9 cellular contexts compared by ENCODE assay signal in genomic region chr1:226678701-226679100, GRCh38.
DNase-seq lines count a peak whose midpoint lies in the region; ATAC-seq and TF ChIP-seq lines count a peak whose summit lies in the region.
"Had no signal": no experiment of that assay in that cellular context is flagged by ENCODE, and none has a peak within 500 bp of the region (broad histone marks: within the 10 kb centered on the region; RNA-seq: fewer than 3 reads in every experiment).

No MANE protein-coding gene starts in this region.

- H3K4me1 ChIP-seq in osteoblast (ENCODE audit: insufficient read depth, low read length), result peaks cover 18% of the 10 kb centered on the region

- peak overlapping the region; percentile 9; the same call in 1 of the 2 replicates for H3K4me3 ChIP-seq in Jurkat, Clone E6-1 (ENCODE audit: low read length)
- no peak overlapping the region for H3K4me3 ChIP-seq in osteoblast (ENCODE audit: insufficient read depth, low read length)

- H3K27me3 Mint-ChIP-seq in activated CD4-positive, alpha-beta memory T cell treated with anti-CD3 and anti-CD28 coated beads, Interleukin-2, amount 10 ng/mL, durations not matched to agents 7 days and 5 days, result no peaks in the 10 kb centered on the region
- H3K27me3 Mint-ChIP-seq in immature natural killer cell (ENCODE audit: low read depth in 3 of 3), result peaks cover 17 to 46% (median 23%) of the 10 kb centered on the region in 3 donors
- H3K27me3 Mint-ChIP-seq in stimulated activated memory B cell treated with anti-CD40 and anti-IgM and Interleukin-4, amounts not matched to agents 10 μg/mL and 1 μg/mL and 100 μg/mL, for 72 hours, result no peaks in the 10 kb centered on the region

- H3K79me2 ChIP-seq in osteoblast (ENCODE audit: insufficient read depth, low read length), result no peaks in the 10 kb centered on the region

- H3K27me3 ChIP-seq in osteoblast (ENCODE audit: insufficient read depth, low read length), result peaks cover 16% of the 10 kb centered on the region

- H3K27ac ChIP-seq in osteoblast (ENCODE audit: low read depth, low read length), result no peak overlapping the region

- no peak for ATAC-seq in stimulated activated memory B cell treated with anti-CD40 and anti-IgM and Interleukin-4, amounts not matched to agents 10 μg/mL and 1 μg/mL and 100 μg/mL, for 72 hours
- no peak for ATAC-seq in HG03025 (IDR thresholded peaks at IDR 0.05; ENCODE audit: low FRiP score, unreplicated experiment)
- ATAC-seq in HG03469 (IDR thresholded peaks at IDR 0.05; ENCODE audit: unreplicated experiment), result no peak

- H3K4me2 ChIP-seq in osteoblast (ENCODE audit: insufficient read depth, low read length), result no peak overlapping the region

- H3K9me3 ChIP-seq in osteoblast (ENCODE audit: low read depth, low read length), result no peaks in the 10 kb centered on the region

- TF ChIP-seq CTCF in osteoblast (IDR thresholded peaks at IDR 0.05; ENCODE audit: extremely low read depth, low read depth, low read length), result no peak

- CTCF ChIA-PET in activated CD4-positive, alpha-beta memory T cell treated with anti-CD3 and anti-CD28 coated beads, Interleukin-2, amount 10 ng/mL, durations not matched to agents 7 days and 5 days (lab: Charles Lee), result interaction anchor here (1.5 to 1.9 kb wide), 2 partner anchors 52 to 60 kb away, joined by 3 to 6 read pairs; partner anchors contain the start of gene ITPKB

- H3K36me3 Mint-ChIP-seq in activated CD4-positive, alpha-beta memory T cell treated with anti-CD3 and anti-CD28 coated beads, Interleukin-2, amount 10 ng/mL, durations not matched to agents 7 days and 5 days (ENCODE audit: low read depth), result peaks cover 20% of the 10 kb centered on the region
- peaks cover 0 to 4% (median 0%) of the 10 kb centered on the region in 3 donors for H3K36me3 Mint-ChIP-seq in immature natural killer cell
- peaks cover 16% of the 10 kb centered on the region for H3K36me3 Mint-ChIP-seq in stimulated activated memory B cell treated with anti-CD40 and anti-IgM and Interleukin-4, amounts not matched to agents 10 μg/mL and 1 μg/mL and 100 μg/mL, for 72 hours

- no peaks in the 10 kb centered on the region for H3K36me3 ChIP-seq in osteoblast (ENCODE audit: insufficient read depth, low read length)

- peak; percentile 57 for DNase-seq in Jurkat, Clone E6-1 (ENCODE audit: low read depth, low spot score)
- DNase-seq in activated CD4-positive, alpha-beta memory T cell treated with anti-CD3 and anti-CD28 coated beads, Interleukin-2, amount 10 ng/mL, durations not matched to agents 7 days and 5 days, result peak; percentile 38
- DNase-seq in immature natural killer cell, result peak; percentile 75 to 80 (median 76)
- no peak for DNase-seq in osteoblast (ENCODE audit: insufficient read length, low spot score, missing footprints)
- no peak for DNase-seq in DMS 273 treated with DMSO at 0.1 percent for 48 hours (lab: John Stamatoyannopoulos, UW)
- DNase-seq: NCI-H526 had no signal

- no peak overlapping the region for H2AFZ ChIP-seq in osteoblast (ENCODE audit: low read length)

- H3K9me3 Mint-ChIP-seq in activated CD4-positive, alpha-beta memory T cell treated with anti-CD3 and anti-CD28 coated beads, Interleukin-2, amount 10 ng/mL, durations not matched to agents 7 days and 5 days, result no peaks in the 10 kb centered on the region
- peaks cover 0 to 2% (median 0%) of the 10 kb centered on the region in 6 donors for H3K9me3 Mint-ChIP-seq in immature natural killer cell
- H3K9me3 Mint-ChIP-seq in stimulated activated memory B cell treated with anti-CD40 and anti-IgM and Interleukin-4, amounts not matched to agents 10 μg/mL and 1 μg/mL and 100 μg/mL, for 72 hours, result no peaks in the 10 kb centered on the region

- peak overlapping the region; percentile 79 for H3K27ac Mint-ChIP-seq in activated CD4-positive, alpha-beta memory T cell treated with anti-CD3 and anti-CD28 coated beads, Interleukin-2, amount 10 ng/mL, durations not matched to agents 7 days and 5 days
- H3K27ac Mint-ChIP-seq in immature natural killer cell, result peak overlapping the region; percentile 98 to 100 (median 99)
- H3K27ac Mint-ChIP-seq in stimulated activated memory B cell treated with anti-CD40 and anti-IgM and Interleukin-4, amounts not matched to agents 10 μg/mL and 1 μg/mL and 100 μg/mL, for 72 hours, result peak overlapping the region; percentile 94

- peak overlapping the region; percentile 70 for H3K4me3 Mint-ChIP-seq in activated CD4-positive, alpha-beta memory T cell treated with anti-CD3 and anti-CD28 coated beads, Interleukin-2, amount 10 ng/mL, durations not matched to agents 7 days and 5 days
- peak overlapping the region; percentile 80 to 92 (median 88) for H3K4me3 Mint-ChIP-seq in immature natural killer cell
- H3K4me3 Mint-ChIP-seq in stimulated activated memory B cell treated with anti-CD40 and anti-IgM and Interleukin-4, amounts not matched to agents 10 μg/mL and 1 μg/mL and 100 μg/mL, for 72 hours, result no peak overlapping the region

- POLR2A ChIA-PET in activated CD4-positive, alpha-beta memory T cell treated with anti-CD3 and anti-CD28 coated beads, Interleukin-2, amount 10 ng/mL, durations not matched to agents 7 days and 5 days (lab: Charles Lee), result interaction anchor here (0.6 to 10.4 kb wide), 8 partner anchors 9 to 57 kb away, joined by 3 to 113 read pairs (median 6); no protein-coding TSS in a partner anchor

- no peaks in the 10 kb centered on the region for H4K20me1 ChIP-seq in osteoblast (ENCODE audit: insufficient read depth, low read length)

- peaks cover 84% of the 10 kb centered on the region for H3K4me1 Mint-ChIP-seq in activated CD4-positive, alpha-beta memory T cell treated with anti-CD3 and anti-CD28 coated beads, Interleukin-2, amount 10 ng/mL, durations not matched to agents 7 days and 5 days
- peaks cover 98 to 100% of the 10 kb centered on the region in 2 donors for H3K4me1 Mint-ChIP-seq in immature natural killer cell
- peaks cover 98% of the 10 kb centered on the region for H3K4me1 Mint-ChIP-seq in stimulated activated memory B cell treated with anti-CD40 and anti-IgM and Interleukin-4, amounts not matched to agents 10 μg/mL and 1 μg/mL and 100 μg/mL, for 72 hours

Comparison
In these comparisons a context has a peak if more than half of its experiments do, and no peak if none do; other contexts are left out.
1. DNase-seq: peak in Jurkat, Clone E6-1 (single experiment), activated CD4-positive, alpha-beta memory T cell treated with anti-CD3 and anti-CD28 coated beads, Interleukin-2, amount 10 ng/mL, durations not matched to agents 7 days and 5 days (single experiment) and immature natural killer cell (3 of 3); none in osteoblast (single experiment) and DMS 273 treated with DMSO at 0.1 percent for 48 hours (single experiment).
2. Peak in every context shown above with its lines, with median percentiles within 50 percentile points of each other: H3K27ac Mint-ChIP-seq.